In genomic region chr6:125182237-125183018, GRCh38 we compare ENCODE assay signal across 1 cellular context.
TF ChIP-seq lines count a peak whose summit lies in the region.

No MANE protein-coding gene starts in this region.

TF ChIP-seq in liver, 16 proteins besides CTCF, POLR2A, EP300 and RAD21 (continued from another document):
- no peak for TF ChIP-seq HNF4G (IDR thresholded peaks at IDR 0.05)
- TF ChIP-seq YY1 (IDR thresholded peaks at IDR 0.05), result no peak
- peak; percentile 79 for TF ChIP-seq ATF3 (IDR thresholded peaks at IDR 0.05)
- peak; percentile 21 to 47 for TF ChIP-seq RXRA (IDR thresholded peaks at IDR 0.05)
- no peak for TF ChIP-seq TAF1 (conservative IDR thresholded peaks at IDR 0.05)
- TF ChIP-seq NR2F2 (IDR thresholded peaks at IDR 0.05), result no peak
- TF ChIP-seq FOXA1 (IDR thresholded peaks at IDR 0.05), result peak; percentile 17
- TF ChIP-seq JUND (IDR thresholded peaks at IDR 0.05), result peak in 1 of 2 donors; percentile 16
- TF ChIP-seq ZBTB33 (IDR thresholded peaks at IDR 0.05), result no peak
- TF ChIP-seq FOXA2 (IDR thresholded peaks at IDR 0.05), result peak; percentile 69
